ENCODE assay signal across 10 cellular contexts in the genomic region with DNA sequence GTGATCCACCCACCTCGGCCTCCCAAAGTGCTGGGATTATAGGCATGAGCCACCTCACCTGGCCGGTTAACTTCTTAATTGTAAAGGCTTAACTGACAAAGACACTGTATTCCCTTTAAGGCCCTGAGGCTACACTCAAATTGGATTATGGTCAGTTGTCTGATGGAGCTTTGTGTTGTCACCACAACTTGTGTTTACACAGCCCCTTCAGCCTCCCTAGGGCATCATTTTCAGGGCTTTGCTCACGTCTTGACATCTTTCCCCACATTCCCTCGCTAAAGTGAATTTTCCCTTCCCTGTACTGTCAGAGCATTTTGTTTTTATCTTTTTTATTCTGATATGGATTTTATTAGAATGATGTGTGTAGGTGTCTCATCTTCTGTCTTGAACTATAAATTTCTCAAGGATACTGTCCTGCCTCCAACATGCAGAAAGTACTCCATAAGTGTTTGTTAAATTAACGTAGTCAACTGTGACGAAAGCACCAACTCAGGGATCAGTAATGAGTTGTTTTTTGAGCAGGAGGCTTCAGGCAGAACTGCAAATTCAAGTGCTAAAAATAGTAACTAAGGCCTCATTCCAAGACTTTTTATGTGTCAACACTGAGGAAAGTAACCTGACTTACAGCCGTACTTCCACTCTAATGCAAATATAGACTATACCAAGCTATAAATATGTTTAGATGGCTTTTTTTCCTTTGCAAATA.
DNase-seq lines count a peak whose midpoint lies in the region; ATAC-seq and TF ChIP-seq lines count a peak whose summit lies in the region.
"Had no signal": no experiment of that assay in that cellular context is flagged by ENCODE, and none has a peak within 500 bp of the region (broad histone marks: within the 10 kb centered on the region; RNA-seq: fewer than 3 reads in every experiment).

No MANE protein-coding gene starts in this region.

- CTCF ChIA-PET in activated CD4-positive, alpha-beta memory T cell treated with anti-CD3 and anti-CD28 coated beads for 36 hours (lab: Charles Lee): interaction anchor here (0.6 kb wide), 1 partner anchor 1982 kb away, joined by 3 read pairs; no protein-coding TSS in a partner anchor

- H3K27ac ChIP-seq in heart right ventricle: peak overlapping the region in 9 of 10 donors; percentile 4 to 74 (median 30)

- peaks cover 4% of the 10 kb centered on the region for H3K36me3 Mint-ChIP-seq in activated CD4-positive, alpha-beta memory T cell treated with anti-CD3 and anti-CD28 coated beads for 36 hours

- POLR2A ChIA-PET in activated CD4-positive, alpha-beta memory T cell treated with anti-CD3 and anti-CD28 coated beads for 36 hours (lab: Charles Lee): no interaction called here

- no peak overlapping the region for H3K4me3 Mint-ChIP-seq in activated CD4-positive, alpha-beta memory T cell treated with anti-CD3 and anti-CD28 coated beads for 36 hours
- H3K4me3 Mint-ChIP-seq: activated naive CD4-positive, alpha-beta T cell treated with anti-CD3 and anti-CD28 coated beads, Interleukin-2, amount 50 U/mL, for 24 hours had no signal

- peaks cover 16% of the 10 kb centered on the region for H3K36me3 ChIP-seq in adipocyte (ENCODE audit: control insufficient read depth, insufficient read depth, low read length, severe bottlenecking)
- peaks cover 0 to 96% (median 15%) of the 10 kb centered on the region in 9 donors for H3K36me3 ChIP-seq in heart right ventricle
- peaks cover 34% of the 10 kb centered on the region for H3K36me3 ChIP-seq in skeletal muscle satellite cell (ENCODE audit: insufficient read depth, low read length)

- no peaks in the 10 kb centered on the region for H3K27me3 ChIP-seq in adipocyte (replicated peaks; ENCODE audit: control insufficient read depth, insufficient read depth, low read length)
- no peaks in the 10 kb centered on the region for H3K27me3 ChIP-seq in heart right ventricle
- no peaks in the 10 kb centered on the region for H3K27me3 ChIP-seq in skeletal muscle satellite cell (ENCODE audit: control insufficient read depth, insufficient read depth, low read length)

- no peak overlapping the region for H3K27ac Mint-ChIP-seq in activated CD4-positive, alpha-beta memory T cell treated with anti-CD3 and anti-CD28 coated beads for 36 hours
- H3K27ac Mint-ChIP-seq: activated naive CD4-positive, alpha-beta T cell treated with anti-CD3 and anti-CD28 coated beads, Interleukin-2, amount 50 U/mL, for 24 hours had no signal

- H3K4me1 Mint-ChIP-seq in activated CD4-positive, alpha-beta memory T cell treated with anti-CD3 and anti-CD28 coated beads for 36 hours (ENCODE audit: low read depth): peaks cover 2% of the 10 kb centered on the region

- H3K9me3 Mint-ChIP-seq in activated CD4-positive, alpha-beta memory T cell treated with anti-CD3 and anti-CD28 coated beads for 36 hours: peaks cover 8% of the 10 kb centered on the region
- H3K9me3 Mint-ChIP-seq: activated naive CD4-positive, alpha-beta T cell treated with anti-CD3 and anti-CD28 coated beads, Interleukin-2, amount 50 U/mL, for 24 hours had no signal

- peak overlapping the region; percentile 77 for H3K9ac ChIP-seq in adipocyte (ENCODE audit: low read length)
- peak overlapping the region; percentile 15 for H3K9ac ChIP-seq in skeletal muscle satellite cell (ENCODE audit: low read depth, low read length)

- DNase-seq in ELF-1 (ENCODE audit: low read depth, low spot score) (peak; percentile 85), adipocyte (ENCODE audit: low read depth) (peak; percentile 80), heart right ventricle (no peak), DMS53 (lab: John Stamatoyannopoulos, UW) (no peak)
- DNase-seq in activated CD4-positive, alpha-beta memory T cell treated with anti-CD3 and anti-CD28 coated beads for 36 hours: no peak
- DNase-seq: NCI-H1694 had no signal

- H3K4me3 ChIP-seq in adipocyte (ENCODE audit: low read length): peak overlapping the region; percentile 68
- no peak overlapping the region for H3K4me3 ChIP-seq in heart right ventricle
- no peak overlapping the region for H3K4me3 ChIP-seq in skeletal muscle satellite cell (ENCODE audit: low read length)

- H3K9me3 ChIP-seq in adipocyte (ENCODE audit: control insufficient read depth, low read length) (no peaks in the 10 kb centered on the region), heart right ventricle (no peaks in the 10 kb centered on the region), skeletal muscle satellite cell (replicated peaks; ENCODE audit: low read length) (no peaks in the 10 kb centered on the region)

- H3K4me1 ChIP-seq in adipocyte (ENCODE audit: control insufficient read depth, insufficient read depth, low read length): peaks cover 18% of the 10 kb centered on the region
- H3K4me1 ChIP-seq in heart right ventricle: peaks cover 0 to 27% (median 9%) of the 10 kb centered on the region in 9 donors
- peaks cover 19% of the 10 kb centered on the region for H3K4me1 ChIP-seq in skeletal muscle satellite cell (ENCODE audit: control insufficient read depth, insufficient read depth, low read length)

- ATAC-seq in heart right ventricle (peak; percentile 51 to 77 (median 64)), GM18502 (IDR thresholded peaks at IDR 0.05; ENCODE audit: poor library complexity, unreplicated experiment) (no peak), GM21576 (IDR thresholded peaks at IDR 0.05; ENCODE audit: unreplicated experiment) (no peak)

- H3K4me2 ChIP-seq in skeletal muscle satellite cell (ENCODE audit: low read length): no peak overlapping the region

- intact Hi-C loops in heart right ventricle (cut with DNase I): loop anchor here in 2 of 10 donors (5.0 to 10.0 kb wide), 3 partner anchors 64 to 109 kb away; a partner anchor contains a TSS
- intact Hi-C loops in activated CD4-positive, alpha-beta memory T cell treated with anti-CD3 and anti-CD28 coated beads for 36 hours (cut with micrococcal nuclease): no loop called here

- no peak for TF ChIP-seq CTCF in heart right ventricle (IDR thresholded peaks at IDR 0.05)

- WGBS in heart right ventricle, 2 donors: 53 to 57% methylated on average over 7 of the region's 7 CpGs

- H3K27me3 Mint-ChIP-seq in activated CD4-positive, alpha-beta memory T cell treated with anti-CD3 and anti-CD28 coated beads for 36 hours: no peaks in the 10 kb centered on the region
- H3K27me3 Mint-ChIP-seq: activated naive CD4-positive, alpha-beta T cell treated with anti-CD3 and anti-CD28 coated beads, Interleukin-2, amount 50 U/mL, for 24 hours had no signal

Comparison
In these comparisons a context has a peak if more than half of its experiments do, and no peak if none do; other contexts are left out.
1. DNase-seq: peak in ELF-1 (single experiment) and adipocyte (single experiment); none in heart right ventricle (0 of 2), activated CD4-positive, alpha-beta memory T cell treated with anti-CD3 and anti-CD28 coated beads for 36 hours (single experiment) and DMS53 (single experiment).
2. ATAC-seq: peak in heart right ventricle (8 of 8); none in GM18502 (single experiment) and GM21576 (single experiment).